In genomic region chr4:8441499-8442091, GRCh38 we compare ENCODE assay signal across 9 cellular contexts. TPM values are rescaled to one million over a fixed set of nuclear protein-coding genes. Genes with fewer than 3 reads are reported as not detected.
DNase-seq lines count a peak whose midpoint lies in the region; ATAC-seq, FAIRE-seq and TF ChIP-seq lines count a peak whose summit lies in the region.
"Had no signal": no experiment of that assay in that cellular context is flagged by ENCODE, and none has a peak within 500 bp of the region (broad histone marks: within the 10 kb centered on the region; RNA-seq: fewer than 3 reads in every experiment).

No MANE protein-coding gene starts in this region.

- TF ChIP-seq CTCF in A549 (IDR thresholded peaks at IDR 0.05) (no peak), MCF 10A (IDR thresholded peaks at IDR 0.05; ENCODE audit: unreplicated experiment) (no peak), mesothelial cell of epicardium (IDR thresholded peaks at IDR 0.05; ENCODE audit: unreplicated experiment) (no peak)

- no peaks in the 10 kb centered on the region for H3K27me3 ChIP-seq in HUES48 (ENCODE audit: control insufficient read depth, insufficient read depth, low read length)

- no peak for TF ChIP-seq RAD21 in A549 (conservative IDR thresholded peaks at IDR 0.05 in 1 of 2, IDR thresholded peaks at IDR 0.05 in 1 of 2)

- no peaks in the 10 kb centered on the region for H3K27me3 Mint-ChIP-seq in MCF 10A (ENCODE audit: insufficient read depth, unreplicated experiment)
- H3K27me3 Mint-ChIP-seq in mesothelial cell of epicardium (ENCODE audit: low read depth), result no peaks in the 10 kb centered on the region

- FAIRE-seq in A549 (lab: Jason Lieb, UNC), result no peak

- H3K4me3 ChIP-seq in A549, result peak overlapping the region; percentile 63
- H3K4me3 ChIP-seq in HUES48 (ENCODE audit: low read depth, low read length), result peak overlapping the region; percentile 72

- POLR2A ChIA-PET in A549 (lab: Yijun Ruan, JAX), result interaction anchor here (2.2 kb wide), 1 partner anchor 14 kb away, joined by 8 read pairs; no protein-coding TSS in a partner anchor
- POLR2A ChIA-PET in MCF 10A (lab: Yijun Ruan, JAX), result interaction anchor here (0.7 to 6.7 kb wide), 6 partner anchors 13 to 1800 kb away, joined by 3 to 105 read pairs (median 3); no protein-coding TSS in a partner anchor

- H3K4me1 Mint-ChIP-seq in MCF 10A (ENCODE audit: insufficient read depth, unreplicated experiment), result peaks cover 59% of the 10 kb centered on the region
- peaks cover 65% of the 10 kb centered on the region for H3K4me1 Mint-ChIP-seq in mesothelial cell of epicardium

- H3K27ac Mint-ChIP-seq in MCF 10A (ENCODE audit: low read depth, unreplicated experiment) (peak overlapping the region; percentile 100), mesothelial cell of epicardium (peak overlapping the region; percentile 58)

- TF ChIP-seq EP300 in A549 (IDR thresholded peaks at IDR 0.05), result no peak

- H3K36me3 Mint-ChIP-seq in MCF 10A (ENCODE audit: insufficient read depth, unreplicated experiment), result peaks cover 26% of the 10 kb centered on the region
- no peaks in the 10 kb centered on the region for H3K36me3 Mint-ChIP-seq in mesothelial cell of epicardium

- 0 out of 2 replicates have a peak overlapping the region, but pooled peaks have one; percentile 69 for H3K9ac ChIP-seq in HUES48 (ENCODE audit: low read depth, low read length)

- TF ChIP-seq POLR2A in A549 (IDR thresholded peaks at IDR 0.05; ENCODE audit: low read length), result no peak

- BruUV-seq in MCF 10A (replicated peaks; lab: Mats Ljungman, UMichigan), result TSS peak; percentile 27

- CTCF ChIA-PET in A549 (lab: Yijun Ruan, JAX) (interaction anchor here (0.7 to 2.5 kb wide), 2 partner anchors 23 to 27 kb away, joined by 3 to 8 read pairs; no protein-coding TSS in a partner anchor), MCF 10A (lab: Yijun Ruan, JAX) (interaction anchor here (0.6 kb wide), 1 partner anchor 227 kb away, joined by 3 read pairs; no protein-coding TSS in a partner anchor)

- H3K9me3 ChIP-seq in A549, result no peaks in the 10 kb centered on the region
- H3K9me3 ChIP-seq in HUES48 (ENCODE audit: control insufficient read depth, insufficient read depth, low read length), result no peaks in the 10 kb centered on the region

- peak overlapping the region; percentile 98 for H3K4me3 Mint-ChIP-seq in MCF 10A (ENCODE audit: unreplicated experiment)
- peak overlapping the region; percentile 92 for H3K4me3 Mint-ChIP-seq in mesothelial cell of epicardium

- intact Hi-C loops in MCF 10A (cut with micrococcal nuclease), result no loop called here

- WGBS in A549 (ENCODE audit: missing lambda C conversion rate), result 65% methylated on average over 17 of the region's 17 CpGs

- no peaks in the 10 kb centered on the region for H3K9me3 Mint-ChIP-seq in MCF 10A (ENCODE audit: unreplicated experiment)
- H3K9me3 Mint-ChIP-seq in mesothelial cell of epicardium, result no peaks in the 10 kb centered on the region

- ATAC-seq in A549 (no peak), GM21619 (IDR thresholded peaks at IDR 0.05; ENCODE audit: unreplicated experiment) (no peak), GM21723 (IDR thresholded peaks at IDR 0.05; ENCODE audit: unreplicated experiment) (no peak)

- DNase-seq in A549 (ENCODE audit: low read depth in 1 of 2, low spot score in 1 of 2), result no peak
- peak; percentile 8 for DNase-seq in MCF 10A (ENCODE audit: unreplicated experiment)
- DNase-seq in mesothelial cell of epicardium (ENCODE audit: low spot score in 2 of 2, unreplicated experiment in 2 of 2), result no peak
- no peak for DNase-seq in kidney glomerular epithelial cell (lab: John Stamatoyannopoulos, UW)
- no peak for DNase-seq in NCI-H526 treated with DMSO at 0.1 percent for 48 hours (lab: John Stamatoyannopoulos, UW)
- DNase-seq: RPMI8226 had no signal

- H3K4me1 ChIP-seq in A549 (peaks cover 21% of the 10 kb centered on the region; the same call in 1 of the 3 replicates), HUES48 (ENCODE audit: control insufficient read depth, insufficient read depth, low read length) (peaks cover 17% of the 10 kb centered on the region)

- no peaks in the 10 kb centered on the region for H3K36me3 ChIP-seq in HUES48 (ENCODE audit: control insufficient read depth, insufficient read depth, low read length)

- H3K27ac ChIP-seq in A549 (peak overlapping the region; percentile 75 to 91; a peak in 5 of 6 replicates), HUES48 (ENCODE audit: low read depth, low read length) (no peak overlapping the region)

- H3K4me2 ChIP-seq in A549, result peak overlapping the region; percentile 82

TF ChIP-seq in A549, 52 proteins besides CTCF, POLR2A, EP300 and RAD21:
- no peak for TF ChIP-seq HOXA7 (CRISPR knock-in tag; IDR thresholded peaks at IDR 0.05)
- no peak for TF ChIP-seq KDM5A (IDR thresholded peaks at IDR 0.05)
- TF ChIP-seq NR3C1 (IDR thresholded peaks at IDR 0.05), result no peak
- TF ChIP-seq CEBPB (IDR thresholded peaks at IDR 0.05), result peak; percentile 84 to 92
- TF ChIP-seq ZC3H11A (IDR thresholded peaks at IDR 0.05), result no peak

RNA-seq across cellular contexts. Expression of gene TRMT44, which starts 1.0 kb away (rescaled TPM):
- polyA plus RNA-seq in A549 (2011; rRNA removed) (6.0 and 7.0 TPM in 2 replicates), A549 (2017; fragmentation: RNase III; extraction: RNeasy Plus Mini Kit Qiagen cat#74134 plus additional on column Dnase treatment) (4.9 to 5.0 TPM (median 5.0 TPM) in 3 replicates)
- polyA plus RNA-seq in A549 (2012; cell fraction: cytosol; rRNA removed), result 3.3 and 5.1 TPM in 2 replicates
- 15.2 and 15.8 TPM in 2 replicates for polyA plus RNA-seq in A549 (2012; cell fraction: nucleus; rRNA removed)
- 8.1 and 10.3 TPM in 2 replicates for polyA minus RNA-seq in A549 (2011; rRNA and poly(A)+ RNA removed)
- total RNA-seq in MCF 10A (2022) (23.2 and 24.4 TPM in 2 replicates), mesothelial cell of epicardium (37.9 to 41.7 TPM (median 41.2 TPM) in 3 replicates)

RNA-seq across cellular contexts. Expression of gene ACOX3, which starts 1.1 kb away (rescaled TPM):
- polyA plus RNA-seq in A549 (2011; rRNA removed) (4.9 and 5.1 TPM in 2 replicates), A549 (2017; fragmentation: RNase III; extraction: RNeasy Plus Mini Kit Qiagen cat#74134 plus additional on column Dnase treatment) (8.2 to 8.7 TPM (median 8.2 TPM) in 3 replicates)
- polyA plus RNA-seq in A549 (2012; cell fraction: cytosol; rRNA removed), result 3.2 and 3.7 TPM in 2 replicates
- 5.4 and 9.6 TPM in 2 replicates for polyA plus RNA-seq in A549 (2012; cell fraction: nucleus; rRNA removed)
- polyA minus RNA-seq in A549 (2011; rRNA and poly(A)+ RNA removed), result 3.1 and 4.2 TPM in 2 replicates
- total RNA-seq in MCF 10A (2022) (17.9 TPM in 2 replicates), mesothelial cell of epicardium (57.5 to 60.0 TPM (median 59.7 TPM) in 3 replicates)
